In the genomic region with DNA sequence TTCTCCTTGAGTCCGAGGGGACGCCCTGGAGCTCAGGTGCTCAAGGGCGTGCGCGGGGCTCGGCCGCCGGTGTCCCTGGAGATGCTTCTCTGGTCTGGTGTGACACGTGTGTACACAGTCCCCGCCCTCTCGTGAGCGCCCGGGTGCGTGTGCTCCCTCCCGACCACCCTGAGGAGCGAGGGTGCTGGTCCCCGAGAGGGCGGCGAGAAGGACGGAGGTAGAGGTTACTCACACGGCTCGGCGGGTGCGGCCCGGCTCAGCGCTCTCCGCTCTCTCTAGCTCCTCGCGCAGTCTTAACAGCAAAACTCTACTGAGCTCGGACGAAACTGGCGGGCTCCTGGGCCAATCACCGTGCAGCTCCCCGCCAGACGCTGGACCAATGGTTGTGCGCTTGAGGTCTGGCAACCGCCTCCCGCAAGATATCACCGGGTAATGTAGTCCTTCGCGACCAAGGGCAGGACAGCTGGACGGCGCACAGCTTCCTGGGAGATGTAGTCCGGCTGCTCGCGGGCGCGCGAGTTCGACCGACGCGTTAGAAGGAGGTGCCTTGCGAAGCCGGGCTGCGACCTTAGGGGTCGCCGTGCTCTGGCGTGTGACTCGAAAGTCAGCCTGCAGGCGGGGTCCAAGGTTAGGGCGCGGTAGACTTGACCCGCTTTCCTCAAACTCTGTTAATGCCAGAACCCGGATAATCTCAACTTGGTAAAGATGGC, we compare ENCODE assay signal across 8 cellular contexts. TPM values are rescaled to one million over a fixed set of nuclear protein-coding genes. Genes with fewer than 3 reads are reported as not detected.
A peak's percentile ranks its signal among the peaks of the same experiment; 100 is the strongest.
DNase-seq lines count a peak whose midpoint lies in the region; TF ChIP-seq lines count a peak whose summit lies in the region.

A gene (minus strand): TSS at position 312 of the 710 bp plus-strand sequence. CDS start 2,669 bp downstream, outside the sequence.

- no peaks in the 10 kb centered on the region for H3K79me1 ChIP-seq in neuronal stem cell (ENCODE audit: low read depth, low read length)

- no peak for TF ChIP-seq CTCF in subcutaneous adipose tissue (IDR thresholded peaks at IDR 0.05; ENCODE audit: low read depth)

- peaks cover 0 to 7% (median 0%) of the 10 kb centered on the region in 3 experiments for H3K27me3 ChIP-seq in neuronal stem cell (ENCODE audit: control insufficient read depth in 3 of 3, insufficient read depth in 3 of 3, low read depth in 1 of 3, low read length in 3 of 3)

- no peak within 1 kb of the TSS for H2BK12ac ChIP-seq in neuronal stem cell (ENCODE audit: low read length)

- no peak within 1 kb of the TSS for H3K4ac ChIP-seq in neuronal stem cell (ENCODE audit: low read length)

- peak within 1 kb of the TSS; percentile 79 for H3K18ac ChIP-seq in neuronal stem cell (ENCODE audit: low read length)

- H3K9ac ChIP-seq in neuronal stem cell (ENCODE audit: low read depth, low read length, poor library complexity): peak within 1 kb of the TSS; percentile 92

- no peak within 1 kb of the TSS for H2AK5ac ChIP-seq in neuronal stem cell (ENCODE audit: low read depth, low read length)

- CTCF ChIA-PET in HEK293T (lab: Yijun Ruan, JAX): interaction anchor here (0.6 to 2.9 kb wide), 13 partner anchors 16 to 1671 kb away, joined by 3 to 28 read pairs (median 4); a partner anchor contains a TSS

- peak within 1 kb of the TSS; percentile 88 to 89 for H3K4me3 ChIP-seq in neuronal stem cell (ENCODE audit: low read length in 2 of 2)

- in situ Hi-C loops in SK-MEL-5 (cut with HindIII; ENCODE audit: low pct_unique_long_range_greater_than_20kb, low sequenced_read_pairs): no loop called here

- peak within 1 kb of the TSS; percentile 16 for H3K23ac ChIP-seq in neuronal stem cell (ENCODE audit: low read depth, low read length, poor library complexity)

- no peak within 1 kb of the TSS for H2BK5ac ChIP-seq in neuronal stem cell (ENCODE audit: low read length)

- H4K8ac ChIP-seq in neuronal stem cell (ENCODE audit: low read depth, low read length): no peak within 1 kb of the TSS

- H4K91ac ChIP-seq in neuronal stem cell (ENCODE audit: low read depth, low read length, poor library complexity): no peak within 1 kb of the TSS

- peaks cover 5% of the 10 kb centered on the region in 2 donors for H3K36me3 ChIP-seq in neuronal stem cell (replicated peaks in 1 of 2; ENCODE audit: control insufficient read depth in 2 of 2, insufficient read depth in 2 of 2, low read length in 2 of 2)

- peak within 1 kb of the TSS; percentile 47 for H3K14ac ChIP-seq in neuronal stem cell (ENCODE audit: low read length)

- peak within 1 kb of the TSS; percentile 98 for H2AFZ ChIP-seq in neuronal stem cell (ENCODE audit: low read length)

- no peak within 1 kb of the TSS for H2BK15ac ChIP-seq in neuronal stem cell (ENCODE audit: low read length)

- no peak within 1 kb of the TSS for H3K27ac ChIP-seq in neuronal stem cell (replicated peaks; ENCODE audit: low read length)

- no peaks in the 10 kb centered on the region for H3K4me1 ChIP-seq in neuronal stem cell (ENCODE audit: control insufficient read depth in 2 of 2, insufficient read depth in 1 of 2, low read depth in 1 of 2, low read length in 2 of 2)

- no peaks in the 10 kb centered on the region for H3K9me3 ChIP-seq in neuronal stem cell (replicated peaks in 1 of 2; ENCODE audit: control insufficient read depth in 2 of 2, insufficient read depth in 1 of 2, low read depth in 1 of 2, low read length in 2 of 2)

- POLR2A ChIA-PET in HEK293T (lab: Yijun Ruan, JAX): interaction anchor here (0.5 to 3.8 kb wide), 43 partner anchors 8 to 416 kb away, joined by 3 to 82 read pairs (median 5); a partner anchor contains a TSS

- DNase-seq in GM04504 (ENCODE audit: low read depth): peak; percentile 98
- DNase-seq in HEK293T (ENCODE audit: extremely low spot score): peak; percentile 99
- DNase-seq in MV-4-11 (lab: John Stamatoyannopoulos, UW): peak; percentile 99
- DNase-seq in SK-MEL-5 (ENCODE audit: low read depth, low spot score): peak; percentile 100
- DNase-seq in activated naive CD4-positive, alpha-beta T cell treated with Interleukin-2 at 50 U/mL for 16 hours: peak; percentile 97
- peak; percentile 98 for DNase-seq in foreskin melanocyte
- peak; percentile 97 for DNase-seq in neuronal stem cell (ENCODE audit: low spot score)

- H3K4me2 ChIP-seq in neuronal stem cell (ENCODE audit: insufficient read depth, low read length, poor library complexity, severe bottlenecking): peak within 1 kb of the TSS; percentile 96

- WGBS in neuronal stem cell (ENCODE audit: extremely low coverage in 2 of 2, insufficient read length in 2 of 2, insufficient replicate concordance in 1 of 2), 2 donors: no CpG with 5 or more reads among the region's 65 CpGs

- no peak within 1 kb of the TSS for H2BK120ac ChIP-seq in neuronal stem cell (ENCODE audit: low read depth, low read length)

TF ChIP-seq in HEK293T, 16 proteins besides CTCF, POLR2A, EP300 and RAD21:
- TF ChIP-seq HDGF (IDR thresholded peaks at IDR 0.05; ENCODE audit: borderline replicate concordance): no peak
- TF ChIP-seq L3MBTL2 (conservative IDR thresholded peaks at IDR 0.05): peak; percentile 76
- TF ChIP-seq ELF4 (IDR thresholded peaks at IDR 0.05): 0 out of 2 replicates have a peak, but pooled peaks have one; percentile 59
- no peak for TF ChIP-seq SUZ12 (IDR thresholded peaks at IDR 0.05)
- TF ChIP-seq, protein P1, sequence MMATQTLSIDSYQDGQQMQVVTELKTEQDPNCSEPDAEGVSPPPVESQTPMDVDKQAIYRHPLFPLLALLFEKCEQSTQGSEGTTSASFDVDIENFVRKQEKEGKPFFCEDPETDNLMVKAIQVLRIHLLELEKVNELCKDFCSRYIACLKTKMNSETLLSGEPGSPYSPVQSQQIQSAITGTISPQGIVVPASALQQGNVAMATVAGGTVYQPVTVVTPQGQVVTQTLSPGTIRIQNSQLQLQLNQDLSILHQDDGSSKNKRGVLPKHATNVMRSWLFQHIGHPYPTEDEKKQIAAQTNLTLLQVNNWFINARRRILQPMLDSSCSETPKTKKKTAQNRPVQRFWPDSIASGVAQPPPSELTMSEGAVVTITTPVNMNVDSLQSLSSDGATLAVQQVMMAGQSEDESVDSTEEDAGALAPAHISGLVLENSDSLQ (IDR thresholded peaks at IDR 0.05): peak; percentile 99

RNA-seq across cellular contexts. Expression of the gene that starts here (rescaled TPM):
- total RNA-seq in SK-MEL-5 (2014; rRNA removed; shearing (Covaris generic)): 18.1 and 21.0 TPM in 2 replicates
- 27.2 and 30.3 TPM in 2 replicates for polyA plus RNA-seq in SK-MEL-5 (2015; cell fraction: cytosol; rRNA removed)
- 28.4 and 43.5 TPM in 2 replicates for polyA plus RNA-seq in SK-MEL-5 (2015; cell fraction: nucleus; rRNA removed)
- polyA plus RNA-seq in neuronal stem cell (2013, experiment 1 of 2): 9.2 TPM
- polyA plus RNA-seq in neuronal stem cell (2013, experiment 2 of 2): 9.1 TPM
- total RNA-seq in subcutaneous adipose tissue: 10 to 100 TPM in 3 of 4 donors, 1 to 10 TPM in 1; 8.4 to 18.5 (median 14.3) TPM
